In the genomic region with DNA sequence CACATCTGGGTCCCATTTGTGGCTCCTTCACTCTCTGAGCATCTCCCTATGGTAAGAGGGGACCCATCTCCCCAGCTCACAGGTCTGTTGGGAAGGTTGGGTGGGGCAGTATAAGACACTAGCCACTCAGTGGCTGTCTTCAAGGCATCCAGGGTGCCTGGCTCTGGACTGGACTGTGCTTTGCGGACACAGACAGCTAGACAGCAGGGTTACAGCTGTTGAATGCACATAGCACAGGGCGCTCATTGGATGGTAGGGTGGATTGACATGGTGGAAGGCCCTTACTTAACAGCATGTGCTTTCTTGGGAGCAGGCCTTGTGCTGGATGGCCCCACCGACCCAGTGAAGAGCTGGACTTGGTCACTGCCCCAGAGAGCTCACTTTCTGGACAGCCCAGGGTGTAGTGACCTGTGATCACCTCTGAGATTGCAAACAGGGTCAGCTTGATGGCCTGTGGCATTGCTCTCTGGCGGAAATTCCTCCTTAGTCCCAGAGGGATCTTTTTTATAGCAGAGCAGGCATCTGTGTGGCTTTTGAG, we compare ENCODE assay signal across 1 cellular context.
TF ChIP-seq lines count a peak whose summit lies in the region.

No MANE protein-coding gene starts in this region.

TF ChIP-seq in HepG2, 621 proteins besides CTCF, POLR2A, EP300 and RAD21 (continued from another document and continues in another):
- no peak for TF ChIP-seq MTF2 (CRISPR knock-in tag; IDR thresholded peaks at IDR 0.05; ENCODE audit: borderline replicate concordance)
- TF ChIP-seq NCOR1 (IDR thresholded peaks at IDR 0.05; ENCODE audit: borderline replicate concordance, low read length), result no peak
- TF ChIP-seq SMARCE1 (IDR thresholded peaks at IDR 0.05; ENCODE audit: borderline replicate concordance), result no peak
- TF ChIP-seq SKI (IDR thresholded peaks at IDR 0.05; ENCODE audit: partially characterized antibody), result no peak
- TF ChIP-seq SP2 (CRISPR knock-in tag; IDR thresholded peaks at IDR 0.05), result no peak
- TF ChIP-seq NFE2L2 (IDR thresholded peaks at IDR 0.05; ENCODE audit: low read length), result no peak
- TF ChIP-seq ZNF761 (CRISPR knock-in tag; conservative IDR thresholded peaks at IDR 0.05), result peak; percentile 68
- TF ChIP-seq RNF2 (conservative IDR thresholded peaks at IDR 0.05; ENCODE audit: low read depth), result no peak
- TF ChIP-seq CBX5 (CRISPR knock-in tag; IDR thresholded peaks at IDR 0.05; ENCODE audit: borderline replicate concordance), result no peak
- TF ChIP-seq, protein P1, sequence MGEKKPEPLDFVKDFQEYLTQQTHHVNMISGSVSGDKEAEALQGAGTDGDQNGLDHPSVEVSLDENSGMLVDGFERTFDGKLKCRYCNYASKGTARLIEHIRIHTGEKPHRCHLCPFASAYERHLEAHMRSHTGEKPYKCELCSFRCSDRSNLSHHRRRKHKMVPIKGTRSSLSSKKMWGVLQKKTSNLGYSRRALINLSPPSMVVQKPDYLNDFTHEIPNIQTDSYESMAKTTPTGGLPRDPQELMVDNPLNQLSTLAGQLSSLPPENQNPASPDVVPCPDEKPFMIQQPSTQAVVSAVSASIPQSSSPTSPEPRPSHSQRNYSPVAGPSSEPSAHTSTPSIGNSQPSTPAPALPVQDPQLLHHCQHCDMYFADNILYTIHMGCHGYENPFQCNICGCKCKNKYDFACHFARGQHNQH (CRISPR knock-in tag; IDR thresholded peaks at IDR 0.05), result no peak
- TF ChIP-seq ATRX (CRISPR knock-in tag; IDR thresholded peaks at IDR 0.05; ENCODE audit: borderline replicate concordance), result no peak
- TF ChIP-seq ZNF446 (CRISPR knock-in tag; IDR thresholded peaks at IDR 0.05), result no peak
- no peak for TF ChIP-seq NFYC (CRISPR knock-in tag; IDR thresholded peaks at IDR 0.05)
- TF ChIP-seq, protein P2, sequence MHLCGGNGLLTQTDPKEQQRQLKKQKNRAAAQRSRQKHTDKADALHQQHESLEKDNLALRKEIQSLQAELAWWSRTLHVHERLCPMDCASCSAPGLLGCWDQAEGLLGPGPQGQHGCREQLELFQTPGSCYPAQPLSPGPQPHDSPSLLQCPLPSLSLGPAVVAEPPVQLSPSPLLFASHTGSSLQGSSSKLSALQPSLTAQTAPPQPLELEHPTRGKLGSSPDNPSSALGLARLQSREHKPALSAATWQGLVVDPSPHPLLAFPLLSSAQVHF (CRISPR knock-in tag; IDR thresholded peaks at IDR 0.05), result no peak
- TF ChIP-seq, protein P3, sequence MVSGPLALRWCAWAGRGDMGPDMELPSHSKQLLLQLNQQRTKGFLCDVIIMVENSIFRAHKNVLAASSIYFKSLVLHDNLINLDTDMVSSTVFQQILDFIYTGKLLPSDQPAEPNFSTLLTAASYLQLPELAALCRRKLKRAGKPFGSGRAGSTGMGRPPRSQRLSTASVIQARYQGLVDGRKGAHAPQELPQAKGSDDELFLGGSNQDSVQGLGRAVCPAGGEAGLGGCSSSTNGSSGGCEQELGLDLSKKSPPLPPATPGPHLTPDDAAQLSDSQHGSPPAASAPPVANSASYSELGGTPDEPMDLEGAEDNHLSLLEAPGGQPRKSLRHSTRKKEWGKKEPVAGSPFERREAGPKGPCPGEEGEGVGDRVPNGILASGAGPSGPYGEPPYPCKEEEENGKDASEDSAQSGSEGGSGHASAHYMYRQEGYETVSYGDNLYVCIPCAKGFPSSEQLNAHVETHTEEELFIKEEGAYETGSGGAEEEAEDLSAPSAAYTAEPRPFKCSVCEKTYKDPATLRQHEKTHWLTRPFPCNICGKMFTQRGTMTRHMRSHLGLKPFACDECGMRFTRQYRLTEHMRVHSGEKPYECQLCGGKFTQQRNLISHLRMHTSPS (CRISPR knock-in tag; IDR thresholded peaks at IDR 0.05; ENCODE audit: low read depth), result no peak
- 0 out of 2 replicates have a peak, but pooled peaks have one; percentile 30 for TF ChIP-seq SALL2 (CRISPR knock-in tag; IDR thresholded peaks at IDR 0.05)
- TF ChIP-seq NPAS2 (CRISPR knock-in tag; IDR thresholded peaks at IDR 0.05; ENCODE audit: borderline replicate concordance), result no peak
- TF ChIP-seq, protein P4, sequence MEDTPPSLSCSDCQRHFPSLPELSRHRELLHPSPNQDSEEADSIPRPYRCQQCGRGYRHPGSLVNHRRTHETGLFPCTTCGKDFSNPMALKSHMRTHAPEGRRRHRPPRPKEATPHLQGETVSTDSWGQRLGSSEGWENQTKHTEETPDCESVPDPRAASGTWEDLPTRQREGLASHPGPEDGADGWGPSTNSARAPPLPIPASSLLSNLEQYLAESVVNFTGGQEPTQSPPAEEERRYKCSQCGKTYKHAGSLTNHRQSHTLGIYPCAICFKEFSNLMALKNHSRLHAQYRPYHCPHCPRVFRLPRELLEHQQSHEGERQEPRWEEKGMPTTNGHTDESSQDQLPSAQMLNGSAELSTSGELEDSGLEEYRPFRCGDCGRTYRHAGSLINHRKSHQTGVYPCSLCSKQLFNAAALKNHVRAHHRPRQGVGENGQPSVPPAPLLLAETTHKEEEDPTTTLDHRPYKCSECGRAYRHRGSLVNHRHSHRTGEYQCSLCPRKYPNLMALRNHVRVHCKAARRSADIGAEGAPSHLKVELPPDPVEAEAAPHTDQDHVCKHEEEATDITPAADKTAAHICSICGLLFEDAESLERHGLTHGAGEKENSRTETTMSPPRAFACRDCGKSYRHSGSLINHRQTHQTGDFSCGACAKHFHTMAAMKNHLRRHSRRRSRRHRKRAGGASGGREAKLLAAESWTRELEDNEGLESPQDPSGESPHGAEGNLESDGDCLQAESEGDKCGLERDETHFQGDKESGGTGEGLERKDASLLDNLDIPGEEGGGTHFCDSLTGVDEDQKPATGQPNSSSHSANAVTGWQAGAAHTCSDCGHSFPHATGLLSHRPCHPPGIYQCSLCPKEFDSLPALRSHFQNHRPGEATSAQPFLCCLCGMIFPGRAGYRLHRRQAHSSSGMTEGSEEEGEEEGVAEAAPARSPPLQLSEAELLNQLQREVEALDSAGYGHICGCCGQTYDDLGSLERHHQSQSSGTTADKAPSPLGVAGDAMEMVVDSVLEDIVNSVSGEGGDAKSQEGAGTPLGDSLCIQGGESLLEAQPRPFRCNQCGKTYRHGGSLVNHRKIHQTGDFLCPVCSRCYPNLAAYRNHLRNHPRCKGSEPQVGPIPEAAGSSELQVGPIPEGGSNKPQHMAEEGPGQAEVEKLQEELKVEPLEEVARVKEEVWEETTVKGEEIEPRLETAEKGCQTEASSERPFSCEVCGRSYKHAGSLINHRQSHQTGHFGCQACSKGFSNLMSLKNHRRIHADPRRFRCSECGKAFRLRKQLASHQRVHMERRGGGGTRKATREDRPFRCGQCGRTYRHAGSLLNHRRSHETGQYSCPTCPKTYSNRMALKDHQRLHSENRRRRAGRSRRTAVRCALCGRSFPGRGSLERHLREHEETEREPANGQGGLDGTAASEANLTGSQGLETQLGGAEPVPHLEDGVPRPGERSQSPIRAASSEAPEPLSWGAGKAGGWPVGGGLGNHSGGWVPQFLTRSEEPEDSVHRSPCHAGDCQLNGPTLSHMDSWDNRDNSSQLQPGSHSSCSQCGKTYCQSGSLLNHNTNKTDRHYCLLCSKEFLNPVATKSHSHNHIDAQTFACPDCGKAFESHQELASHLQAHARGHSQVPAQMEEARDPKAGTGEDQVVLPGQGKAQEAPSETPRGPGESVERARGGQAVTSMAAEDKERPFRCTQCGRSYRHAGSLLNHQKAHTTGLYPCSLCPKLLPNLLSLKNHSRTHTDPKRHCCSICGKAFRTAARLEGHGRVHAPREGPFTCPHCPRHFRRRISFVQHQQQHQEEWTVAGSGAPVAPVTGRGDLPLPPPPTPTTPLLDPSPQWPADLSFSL (CRISPR knock-in tag; IDR thresholded peaks at IDR 0.05), result no peak
- TF ChIP-seq, protein P5, sequence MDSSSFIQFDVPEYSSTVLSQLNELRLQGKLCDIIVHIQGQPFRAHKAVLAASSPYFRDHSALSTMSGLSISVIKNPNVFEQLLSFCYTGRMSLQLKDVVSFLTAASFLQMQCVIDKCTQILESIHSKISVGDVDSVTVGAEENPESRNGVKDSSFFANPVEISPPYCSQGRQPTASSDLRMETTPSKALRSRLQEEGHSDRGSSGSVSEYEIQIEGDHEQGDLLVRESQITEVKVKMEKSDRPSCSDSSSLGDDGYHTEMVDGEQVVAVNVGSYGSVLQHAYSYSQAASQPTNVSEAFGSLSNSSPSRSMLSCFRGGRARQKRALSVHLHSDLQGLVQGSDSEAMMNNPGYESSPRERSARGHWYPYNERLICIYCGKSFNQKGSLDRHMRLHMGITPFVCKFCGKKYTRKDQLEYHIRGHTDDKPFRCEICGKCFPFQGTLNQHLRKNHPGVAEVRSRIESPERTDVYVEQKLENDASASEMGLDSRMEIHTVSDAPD (CRISPR knock-in tag; IDR thresholded peaks at IDR 0.05), result 0 out of 2 replicates have a peak, but pooled peaks have one; percentile 54
- TF ChIP-seq, protein P6, sequence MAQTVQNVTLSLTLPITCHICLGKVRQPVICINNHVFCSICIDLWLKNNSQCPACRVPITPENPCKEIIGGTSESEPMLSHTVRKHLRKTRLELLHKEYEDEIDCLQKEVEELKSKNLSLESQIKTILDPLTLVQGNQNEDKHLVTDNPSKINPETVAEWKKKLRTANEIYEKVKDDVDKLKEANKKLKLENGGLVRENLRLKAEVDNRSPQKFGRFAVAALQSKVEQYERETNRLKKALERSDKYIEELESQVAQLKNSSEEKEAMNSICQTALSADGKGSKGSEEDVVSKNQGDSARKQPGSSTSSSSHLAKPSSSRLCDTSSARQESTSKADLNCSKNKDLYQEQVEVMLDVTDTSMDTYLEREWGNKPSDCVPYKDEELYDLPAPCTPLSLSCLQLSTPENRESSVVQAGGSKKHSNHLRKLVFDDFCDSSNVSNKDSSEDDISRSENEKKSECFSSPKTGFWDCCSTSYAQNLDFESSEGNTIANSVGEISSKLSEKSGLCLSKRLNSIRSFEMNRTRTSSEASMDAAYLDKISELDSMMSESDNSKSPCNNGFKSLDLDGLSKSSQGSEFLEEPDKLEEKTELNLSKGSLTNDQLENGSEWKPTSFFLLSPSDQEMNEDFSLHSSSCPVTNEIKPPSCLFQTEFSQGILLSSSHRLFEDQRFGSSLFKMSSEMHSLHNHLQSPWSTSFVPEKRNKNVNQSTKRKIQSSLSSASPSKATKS (CRISPR knock-in tag; IDR thresholded peaks at IDR 0.05), result no peak
- TF ChIP-seq, protein P7, sequence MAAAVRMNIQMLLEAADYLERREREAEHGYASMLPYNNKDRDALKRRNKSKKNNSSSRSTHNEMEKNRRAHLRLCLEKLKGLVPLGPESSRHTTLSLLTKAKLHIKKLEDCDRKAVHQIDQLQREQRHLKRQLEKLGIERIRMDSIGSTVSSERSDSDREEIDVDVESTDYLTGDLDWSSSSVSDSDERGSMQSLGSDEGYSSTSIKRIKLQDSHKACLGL (CRISPR knock-in tag; IDR thresholded peaks at IDR 0.05), result no peak
- peak; percentile 48; the same call in 1 of the 2 replicates for TF ChIP-seq SAP130 (CRISPR knock-in tag; IDR thresholded peaks at IDR 0.05; ENCODE audit: low read depth)
- no peak for TF ChIP-seq NONO (IDR thresholded peaks at IDR 0.05)
- no peak for TF ChIP-seq NONO (CRISPR knock-in tag; conservative IDR thresholded peaks at IDR 0.05)
- no peak for TF ChIP-seq ZNF562 (CRISPR knock-in tag; IDR thresholded peaks at IDR 0.05; ENCODE audit: borderline replicate concordance)
- no peak for TF ChIP-seq ZNF878 (CRISPR knock-in tag; IDR thresholded peaks at IDR 0.05)
- TF ChIP-seq KLF13 (CRISPR knock-in tag; IDR thresholded peaks at IDR 0.05), result no peak
- TF ChIP-seq MED1 (CRISPR knock-in tag; IDR thresholded peaks at IDR 0.05), result peak; percentile 59
- TF ChIP-seq ZNF883 (CRISPR knock-in tag; IDR thresholded peaks at IDR 0.05; ENCODE audit: not compliant biosample characterization), result no peak
- peak; percentile 27; the same call in 1 of the 2 replicates for TF ChIP-seq HDAC2 (CRISPR knock-in tag; IDR thresholded peaks at IDR 0.05)
- TF ChIP-seq ZNF598 (CRISPR knock-in tag; IDR thresholded peaks at IDR 0.05; ENCODE audit: borderline replicate concordance), result 0 out of 2 replicates have a peak, but pooled peaks have one; percentile 40
- TF ChIP-seq ZNF850 (CRISPR knock-in tag; conservative IDR thresholded peaks at IDR 0.05), result no peak
- TF ChIP-seq ZNF678 (CRISPR knock-in tag; IDR thresholded peaks at IDR 0.05), result no peak
- TF ChIP-seq MEIS1 (CRISPR knock-in tag; IDR thresholded peaks at IDR 0.05; ENCODE audit: borderline replicate concordance), result no peak
- TF ChIP-seq, protein P8, sequence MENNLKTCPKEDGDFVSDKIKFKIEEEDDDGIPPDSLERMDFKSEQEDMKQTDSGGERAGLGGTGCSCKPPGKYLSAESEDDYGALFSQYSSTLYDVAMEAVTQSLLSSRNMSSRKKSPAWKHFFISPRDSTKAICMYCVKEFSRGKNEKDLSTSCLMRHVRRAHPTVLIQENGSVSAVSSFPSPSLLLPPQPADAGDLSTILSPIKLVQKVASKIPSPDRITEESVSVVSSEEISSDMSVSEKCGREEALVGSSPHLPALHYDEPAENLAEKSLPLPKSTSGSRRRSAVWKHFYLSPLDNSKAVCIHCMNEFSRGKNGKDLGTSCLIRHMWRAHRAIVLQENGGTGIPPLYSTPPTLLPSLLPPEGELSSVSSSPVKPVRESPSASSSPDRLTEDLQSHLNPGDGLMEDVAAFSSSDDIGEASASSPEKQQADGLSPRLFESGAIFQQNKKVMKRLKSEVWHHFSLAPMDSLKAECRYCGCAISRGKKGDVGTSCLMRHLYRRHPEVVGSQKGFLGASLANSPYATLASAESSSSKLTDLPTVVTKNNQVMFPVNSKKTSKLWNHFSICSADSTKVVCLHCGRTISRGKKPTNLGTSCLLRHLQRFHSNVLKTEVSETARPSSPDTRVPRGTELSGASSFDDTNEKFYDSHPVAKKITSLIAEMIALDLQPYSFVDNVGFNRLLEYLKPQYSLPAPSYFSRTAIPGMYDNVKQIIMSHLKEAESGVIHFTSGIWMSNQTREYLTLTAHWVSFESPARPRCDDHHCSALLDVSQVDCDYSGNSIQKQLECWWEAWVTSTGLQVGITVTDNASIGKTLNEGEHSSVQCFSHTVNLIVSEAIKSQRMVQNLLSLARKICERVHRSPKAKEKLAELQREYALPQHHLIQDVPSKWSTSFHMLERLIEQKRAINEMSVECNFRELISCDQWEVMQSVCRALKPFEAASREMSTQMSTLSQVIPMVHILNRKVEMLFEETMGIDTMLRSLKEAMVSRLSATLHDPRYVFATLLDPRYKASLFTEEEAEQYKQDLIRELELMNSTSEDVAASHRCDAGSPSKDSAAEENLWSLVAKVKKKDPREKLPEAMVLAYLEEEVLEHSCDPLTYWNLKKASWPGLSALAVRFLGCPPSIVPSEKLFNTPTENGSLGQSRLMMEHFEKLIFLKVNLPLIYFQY (CRISPR knock-in tag; IDR thresholded peaks at IDR 0.05; ENCODE audit: borderline replicate concordance), result 0 out of 2 replicates have a peak, but pooled peaks have one; percentile 40
- no peak for TF ChIP-seq ZNF644 (CRISPR knock-in tag; IDR thresholded peaks at IDR 0.05; ENCODE audit: low read depth)
- TF ChIP-seq FOXM1 (CRISPR knock-in tag; IDR thresholded peaks at IDR 0.05), result no peak
- 0 out of 2 replicates have a peak, but pooled peaks have one; percentile 40 for TF ChIP-seq CHCHD3 (CRISPR knock-in tag; IDR thresholded peaks at IDR 0.05)
